37 cellular contexts compared by ENCODE assay signal in genomic region chr7:54812747-54813146, GRCh38. TPM values are rescaled to one million over a fixed set of nuclear protein-coding genes. Genes with fewer than 3 reads are reported as not detected.
A peak's percentile ranks its signal among the peaks of the same experiment; 100 is the strongest.
DNase-seq lines count a peak whose midpoint lies in the region; ATAC-seq, FAIRE-seq and TF ChIP-seq lines count a peak whose summit lies in the region.
"Had no signal": no experiment of that assay in that cellular context is flagged by ENCODE, and none has a peak within 500 bp of the region (broad histone marks: within the 10 kb centered on the region; RNA-seq: fewer than 3 reads in every experiment).

No MANE protein-coding gene starts in this region.

- H3K27ac ChIP-seq in BLaER1 (no peak overlapping the region), keratinocyte (ENCODE audit: control insufficient read depth, insufficient read depth, low read length) (no peak overlapping the region)
- H3K27ac ChIP-seq: C4-2B, tibial artery had no signal

- peaks cover 10% of the 10 kb centered on the region for H3K9me3 Mint-ChIP-seq in nephron
- H3K9me3 Mint-ChIP-seq: activated CD4-positive, alpha-beta T cell treated with anti-CD3 and anti-CD28 coated beads, Interleukin-2, amount 10 ng/mL, durations not matched to agents 7 days and 5 days; activated naive CD4-positive, alpha-beta T cell treated with anti-CD3 and anti-CD28 coated beads, Interleukin-2, amount 50 U/mL, for 24 hours; HFFc6 had no signal

- H2AFZ ChIP-seq in keratinocyte (ENCODE audit: control insufficient read depth, low read length): peak overlapping the region; percentile 56

- H3K36me3 ChIP-seq in BLaER1 (no peaks in the 10 kb centered on the region), keratinocyte (ENCODE audit: control insufficient read depth in 2 of 2, extremely low read depth in 1 of 2, insufficient read depth in 2 of 2, low read length in 2 of 2) (no peaks in the 10 kb centered on the region)
- H3K36me3 ChIP-seq: brain microvascular endothelial cell, heart left ventricle, MG63, right lobe of liver, tibial artery had no signal

- H3K9ac ChIP-seq in BLaER1 (no peak overlapping the region), keratinocyte (ENCODE audit: control insufficient read depth, extremely low read depth, insufficient read depth, low read length) (no peak overlapping the region)

- H3K79me2 ChIP-seq in keratinocyte (ENCODE audit: control insufficient read depth, insufficient read depth, low read length): no peaks in the 10 kb centered on the region

- ATAC-seq in HG03442 (IDR thresholded peaks at IDR 0.05; ENCODE audit: unreplicated experiment): no peak
- ATAC-seq: esophagus mucosa, Panc1, WTC11 had no signal

- H3K4me2 ChIP-seq in BLaER1 (peak overlapping the region; percentile 64), keratinocyte (ENCODE audit: control insufficient read depth, extremely low read depth, insufficient read depth, low read depth, low read length) (no peak overlapping the region)

- no peaks in the 10 kb centered on the region for H3K9me1 ChIP-seq in keratinocyte (ENCODE audit: control insufficient read depth, extremely low read depth, insufficient read depth, low read length)

- H3K27me3 Mint-ChIP-seq in nephron (ENCODE audit: low read depth): no peaks in the 10 kb centered on the region
- H3K27me3 Mint-ChIP-seq: progenitor cell of endocrine pancreas had no signal

- peaks cover 9% of the 10 kb centered on the region; the same call in 1 of the 2 replicates for H3K9me3 ChIP-seq in BLaER1
- H3K9me3 ChIP-seq in keratinocyte (ENCODE audit: control insufficient read depth, low read depth, low read length): no peaks in the 10 kb centered on the region
- H3K9me3 ChIP-seq: heart left ventricle, MG63, right lobe of liver, tibial artery had no signal

- peaks cover 27% of the 10 kb centered on the region for H3K4me1 Mint-ChIP-seq in nephron
- H3K4me1 Mint-ChIP-seq: activated CD4-positive, alpha-beta T cell treated with anti-CD3 and anti-CD28 coated beads, Interleukin-2, amount 10 ng/mL, durations not matched to agents 7 days and 5 days; activated naive CD4-positive, alpha-beta T cell treated with anti-CD3 and anti-CD28 coated beads, Interleukin-2, amount 50 U/mL, for 24 hours had no signal

- FAIRE-seq in keratinocyte (lab: Jason Lieb, UNC): peak; percentile 41
- FAIRE-seq: GM19239 had no signal

- no peak for TF ChIP-seq CTCF in keratinocyte (optimal IDR thresholded peaks at IDR 0.05 in 1 of 3, IDR thresholded peaks at IDR 0.05 in 1 of 3, conservative IDR thresholded peaks at IDR 0.05 in 1 of 3; ENCODE audit: extremely low read depth in 1 of 3, insufficient read depth in 2 of 3, low read length in 3 of 3)
- TF ChIP-seq CTCF in nephron (IDR thresholded peaks at IDR 0.05; ENCODE audit: unreplicated experiment in 3 of 3): no peak

- H3K4me1 ChIP-seq in BLaER1 (peaks cover 42% of the 10 kb centered on the region), keratinocyte (ENCODE audit: control insufficient read depth, extremely low read depth, insufficient read depth, low read length) (peaks cover 15% of the 10 kb centered on the region)

- DNase-seq in LHCN-M2 (ENCODE audit: low read depth) (peak; percentile 18), keratinocyte (ENCODE audit: low read depth, low spot score) (no peak), Ammon's horn (ENCODE audit: low spot score) (no peak), T-helper 2 cell (no peak)
- no peak for DNase-seq in stimulated activated CD4-positive, alpha-beta T cell treated with anti-CD3 and anti-CD28 coated beads, Interleukin-15, amount 100 ng/mL, for 24 hours
- DNase-seq: activated CD4-positive, alpha-beta T cell treated with anti-CD3 and anti-CD28 coated beads, Interleukin-2, amount 10 ng/mL, durations not matched to agents 7 days and 5 days; amniotic stem cell; brain microvascular endothelial cell; cerebellar nuclear complex; COR-L47; dermis blood vessel endothelial cell; DND-41; endodermal cell; GF-D8; GOT3; HFFc6; naive thymus-derived CD4-positive, alpha-beta T cell; NCI-H1105 treated with DMSO at 0.1 percent for 48 hours; NCI-H1930; NCI-H226; NCI-H526 treated with DMSO at 0.1 percent for 48 hours; stimulated activated CD4-positive, alpha-beta T cell treated with anti-CD3 and anti-CD28 coated beads, Interleukin-12 subunit alpha, Interleukin-12 subunit beta, amount 100 ng/mL, for 4 hours; stimulated activated CD4-positive, alpha-beta T cell treated with anti-CD3 and anti-CD28 coated beads, Interleukin-4, amount 100 ng/mL, for 1 hour had no signal

- H3K4me3 ChIP-seq in BLaER1 (no peak overlapping the region), keratinocyte (ENCODE audit: control insufficient read depth in 2 of 3, extremely low read depth in 1 of 3, insufficient read depth in 2 of 3, low read depth in 1 of 3, low read length in 3 of 3) (no peak overlapping the region)
- H3K4me3 ChIP-seq: heart left ventricle, MG63, right lobe of liver, tibial artery had no signal

- H4K20me1 ChIP-seq in BLaER1: no peaks in the 10 kb centered on the region
- no peaks in the 10 kb centered on the region for H4K20me1 ChIP-seq in keratinocyte (ENCODE audit: control insufficient read depth, extremely low read depth, insufficient read depth, low read length)

- peak overlapping the region; percentile 82 to 88 (median 85) for H3K27ac Mint-ChIP-seq in nephron
- H3K27ac Mint-ChIP-seq: activated CD4-positive, alpha-beta T cell treated with anti-CD3 and anti-CD28 coated beads, Interleukin-2, amount 10 ng/mL, durations not matched to agents 7 days and 5 days; activated naive CD4-positive, alpha-beta T cell treated with anti-CD3 and anti-CD28 coated beads, Interleukin-2, amount 50 U/mL, for 24 hours; endodermal cell; progenitor cell of endocrine pancreas; WTC11 had no signal

- H3K36me3 Mint-ChIP-seq in nephron (ENCODE audit: low read depth): no peaks in the 10 kb centered on the region
- H3K36me3 Mint-ChIP-seq: activated naive CD4-positive, alpha-beta T cell treated with anti-CD3 and anti-CD28 coated beads, Interleukin-2, amount 50 U/mL, for 24 hours; naive thymus-derived CD4-positive, alpha-beta T cell had no signal

- dilution Hi-C loops in keratinocyte (cut with MboI; ENCODE audit: extremely low pct_ligation_motif_present, low sequenced_read_pairs): no loop called here

- H3K27me3 ChIP-seq in BLaER1 (no peaks in the 10 kb centered on the region), keratinocyte (ENCODE audit: control insufficient read depth, extremely low read depth, insufficient read depth, low read length) (no peaks in the 10 kb centered on the region)
- H3K27me3 ChIP-seq: brain microvascular endothelial cell, heart left ventricle, MG63, right lobe of liver, tibial artery had no signal

- no peak overlapping the region for H3K4me3 Mint-ChIP-seq in nephron
- H3K4me3 Mint-ChIP-seq: activated CD4-positive, alpha-beta T cell treated with anti-CD3 and anti-CD28 coated beads, Interleukin-2, amount 10 ng/mL, durations not matched to agents 7 days and 5 days; activated naive CD4-positive, alpha-beta T cell treated with anti-CD3 and anti-CD28 coated beads, Interleukin-2, amount 50 U/mL, for 24 hours; endodermal cell; naive thymus-derived CD4-positive, alpha-beta T cell; WTC11 had no signal

RNA-seq across cellular contexts. Expression of gene SEC61G, which starts 53.7 kb away (rescaled TPM):
- total RNA-seq in LHCN-M2 (2014; rRNA removed): 1,569 and 2,585 TPM in 2 replicates
- 785 TPM for polyA plus RNA-seq in LHCN-M2 (2012)
- polyA plus RNA-seq in keratinocyte: 96.3 to 308 TPM (median 191 TPM) in 3 replicates
- polyA plus RNA-seq in keratinocyte (2011; ENCODE audit: low read depth): 286 TPM
- polyA plus RNA-seq in keratinocyte (2011; cell fraction: cytosol; rRNA removed): 249 and 356 TPM in 2 replicates
- polyA plus RNA-seq in keratinocyte (2011; cell fraction: nucleus; rRNA removed): 54.0 and 117 TPM in 2 replicates
- 327 and 349 TPM in 2 replicates for polyA plus RNA-seq in keratinocyte (2012; ENCODE audit: low replicate concordance)
- polyA minus RNA-seq in keratinocyte: 7.7 to 190 TPM (median 87.4 TPM) in 3 replicates
- polyA minus RNA-seq in keratinocyte (2011; cell fraction: cytosol; rRNA and poly(A)+ RNA removed): 91.9 TPM
- polyA minus RNA-seq in keratinocyte (2011; cell fraction: nucleus; rRNA and poly(A)+ RNA removed): 15.8 and 26.7 TPM in 2 replicates
